ENCODE assay signal across 10 cellular contexts in the genomic region with DNA sequence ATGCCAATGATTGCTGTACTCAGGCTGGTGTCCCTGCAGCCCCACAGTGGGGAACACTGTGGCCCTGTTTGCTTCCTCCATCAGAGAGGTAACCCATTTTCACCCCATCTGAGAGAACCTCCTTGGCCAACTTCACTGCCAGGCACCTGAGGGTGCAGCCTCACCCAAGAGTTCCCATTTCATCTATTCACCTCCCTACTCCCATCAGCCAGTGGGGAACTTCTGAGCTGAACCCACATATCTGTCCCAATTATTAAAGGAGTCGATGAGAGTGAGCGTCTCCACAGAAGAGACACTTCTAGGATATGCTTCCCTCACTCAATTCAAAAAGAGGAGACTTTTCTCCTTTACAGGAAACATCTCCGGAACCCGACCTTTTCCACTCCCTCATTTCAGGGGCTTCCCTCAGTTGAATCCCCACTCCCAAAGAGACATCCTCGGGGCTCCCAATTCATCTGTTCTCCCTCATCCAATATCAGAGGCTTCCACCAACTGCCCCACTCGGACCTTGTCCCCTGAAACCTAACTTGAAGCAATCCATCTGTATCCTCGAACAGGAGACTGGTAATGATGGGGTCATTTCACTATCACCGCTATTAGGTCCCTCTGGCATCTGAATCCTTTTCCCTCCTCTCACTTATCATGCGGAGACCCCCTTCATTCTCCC. TPM values are rescaled to one million over a fixed set of nuclear protein-coding genes. Genes with fewer than 3 reads are reported as not detected.
DNase-seq lines count a peak whose midpoint lies in the region; ATAC-seq and TF ChIP-seq lines count a peak whose summit lies in the region.
"Had no signal": no experiment of that assay in that cellular context is flagged by ENCODE, and none has a peak within 500 bp of the region (broad histone marks: within the 10 kb centered on the region; RNA-seq: fewer than 3 reads in every experiment).

No MANE protein-coding gene starts in this region.

- no peak for DNase-seq in activated T-cell treated with anti-CD3 and anti-CD28 coated beads, Interleukin-2, amount 50 U/mL, for 4 hours
- DNase-seq in activated T-cell treated with anti-CD3 and anti-CD28 coated beads for 4 hours (no peak), astrocyte of the spinal cord (ENCODE audit: low read depth, low spot score) (no peak), lower lobe of right lung (no peak), tibial artery (no peak), NCI-H524 treated with DMSO at 0.1 percent for 48 hours (lab: John Stamatoyannopoulos, UW) (no peak)
- DNase-seq: DMS153, NCI-H1105 had no signal

- H3K36me3 Mint-ChIP-seq in activated T-cell treated with anti-CD3 and anti-CD28 coated beads, Interleukin-2, amount 50 U/mL, for 4 hours (ENCODE audit: insufficient read depth): peaks cover 16% of the 10 kb centered on the region

- no peak for ATAC-seq in activated T-cell treated with anti-CD3 and anti-CD28 coated beads, Interleukin-2, amount 50 U/mL, for 4 hours
- no peak for ATAC-seq in lower lobe of right lung
- no peak for ATAC-seq in HG03432 (IDR thresholded peaks at IDR 0.05; ENCODE audit: unreplicated experiment)
- no peak for ATAC-seq in GM18907 (IDR thresholded peaks at IDR 0.05; ENCODE audit: unreplicated experiment)

- H3K4me3 ChIP-seq in astrocyte of the spinal cord (ENCODE audit: low read depth, low read length) (peak overlapping the region; percentile 94), lower lobe of right lung (peak overlapping the region; percentile 93), tibial artery (peak overlapping the region; percentile 95 to 99)

- no peaks in the 10 kb centered on the region for H3K27me3 Mint-ChIP-seq in activated T-cell treated with anti-CD3 and anti-CD28 coated beads, Interleukin-2, amount 50 U/mL, for 4 hours (ENCODE audit: low read depth)

- H3K4me1 Mint-ChIP-seq in activated T-cell treated with anti-CD3 and anti-CD28 coated beads, Interleukin-2, amount 50 U/mL, for 4 hours (ENCODE audit: low read depth): peaks cover 85% of the 10 kb centered on the region

- TF ChIP-seq CTCF in astrocyte of the spinal cord (IDR thresholded peaks at IDR 0.05; ENCODE audit: low read depth, low read length) (no peak), lower lobe of right lung (IDR thresholded peaks at IDR 0.05) (no peak), tibial artery (IDR thresholded peaks at IDR 0.05) (no peak)

- H3K27me3 ChIP-seq in lower lobe of right lung (ENCODE audit: low read depth) (no peaks in the 10 kb centered on the region), tibial artery (no peaks in the 10 kb centered on the region)

- peaks cover 78% of the 10 kb centered on the region for H3K4me1 ChIP-seq in lower lobe of right lung
- H3K4me1 ChIP-seq in tibial artery: peaks cover 0 to 82% (median 49%) of the 10 kb centered on the region in 4 donors

- intact Hi-C loops in lower lobe of right lung (cut with DNase I) (no loop called here), tibial artery (cut with DNase I; ENCODE audit: low total_unique reads) (no loop called here)

- H3K27ac ChIP-seq in lower lobe of right lung (peak overlapping the region; percentile 94), tibial artery (peak overlapping the region; percentile 97 to 98)

- H3K9me3 ChIP-seq in lower lobe of right lung (no peaks in the 10 kb centered on the region), tibial artery (no peaks in the 10 kb centered on the region)

- in situ Hi-C loops in astrocyte of the spinal cord (cut with HindIII; ENCODE audit: low sequenced_read_pairs): no loop called here

- no peaks in the 10 kb centered on the region for H3K9me3 Mint-ChIP-seq in activated T-cell treated with anti-CD3 and anti-CD28 coated beads, Interleukin-2, amount 50 U/mL, for 4 hours

- peak overlapping the region; percentile 100 for H3K4me3 Mint-ChIP-seq in activated T-cell treated with anti-CD3 and anti-CD28 coated beads, Interleukin-2, amount 50 U/mL, for 4 hours

- peaks cover 5% of the 10 kb centered on the region for H3K36me3 ChIP-seq in lower lobe of right lung
- H3K36me3 ChIP-seq in tibial artery: no peaks in the 10 kb centered on the region

RNA-seq across cellular contexts. Expression of a gene that starts 1.0 kb away (rescaled TPM):
- 100 to 1,000 TPM; 126 to 144 (median 139) TPM for total RNA-seq in activated T-cell treated with anti-CD3 and anti-CD28 coated beads, Interleukin-2, amount 50 U/mL, for 4 hours
- total RNA-seq in lower lobe of right lung: 83.4 TPM

RNA-seq across cellular contexts. Expression of a gene that starts 41.6 kb away (rescaled TPM):
- 10 to 100 TPM; 21.6 to 22.5 (median 21.9) TPM for total RNA-seq in activated T-cell treated with anti-CD3 and anti-CD28 coated beads, Interleukin-2, amount 50 U/mL, for 4 hours
- total RNA-seq in lower lobe of right lung: 27.8 TPM
